In genomic region chr17:35372846-35373531, GRCh38 we compare ENCODE assay signal across 8 cellular contexts. TPM values are rescaled to one million over a fixed set of nuclear protein-coding genes. Genes with fewer than 3 reads are reported as not detected.
DNase-seq lines count a peak whose midpoint lies in the region; ATAC-seq, FAIRE-seq and TF ChIP-seq lines count a peak whose summit lies in the region.

No MANE protein-coding gene starts in this region.

- peaks cover 58% of the 10 kb centered on the region for H3K4me1 Mint-ChIP-seq in CD8-positive, alpha-beta T cell (ENCODE audit: low read depth)
- peaks cover 13% of the 10 kb centered on the region for H3K4me1 Mint-ChIP-seq in GM23338
- H3K4me1 Mint-ChIP-seq in stimulated activated effector memory CD8-positive, alpha-beta T cell treated with anti-CD3 and anti-CD28 coated beads, Interleukin-12 subunit alpha, Interleukin-12 subunit beta, amount 100 ng/mL, for 72 hours = peaks cover 66% of the 10 kb centered on the region

- peak overlapping the region; percentile 99 for H3K4me3 Mint-ChIP-seq in CD8-positive, alpha-beta T cell
- peak overlapping the region; percentile 76 for H3K4me3 Mint-ChIP-seq in GM23338
- peak overlapping the region; percentile 99 for H3K4me3 Mint-ChIP-seq in stimulated activated effector memory CD8-positive, alpha-beta T cell treated with anti-CD3 and anti-CD28 coated beads, Interleukin-12 subunit alpha, Interleukin-12 subunit beta, amount 100 ng/mL, for 72 hours

- peak overlapping the region; percentile 83 for H3K27ac ChIP-seq in CD8-positive, alpha-beta T cell (ENCODE audit: low read depth, low read length)
- H3K27ac ChIP-seq in GM23338 (ENCODE audit: low read depth) (no peak overlapping the region), kidney (ENCODE audit: low read depth in 2 of 2, low read length in 2 of 2) (peak overlapping the region; percentile 83 to 92)

- CTCF ChIA-PET in CD8-positive, alpha-beta T cell (lab: Charles Lee) = interaction anchor here (0.8 to 1.8 kb wide), 7 partner anchors 16 to 204 kb away, joined by 3 to 6 read pairs (median 3); no protein-coding TSS in a partner anchor

- H3K4me2 ChIP-seq in GM23338 = peak overlapping the region; percentile 84

- POLR2A ChIA-PET in CD8-positive, alpha-beta T cell (lab: Charles Lee) = interaction anchor here (0.6 to 3.0 kb wide), 11 partner anchors 15 to 200 kb away, joined by 3 to 21 read pairs (median 4); partner anchors contain the start of gene SLFN5

- H3K79me2 ChIP-seq in GM23338 (replicated peaks; ENCODE audit: insufficient read depth) = no peaks in the 10 kb centered on the region

- no peaks in the 10 kb centered on the region for H3K9me2 ChIP-seq in GM23338 (ENCODE audit: insufficient read depth)

- H3K9ac ChIP-seq in NT2/D1 (ENCODE audit: insufficient read length, low read depth) (no peak overlapping the region), kidney (ENCODE audit: low read length in 2 of 2) (peak overlapping the region in 1 of 2 donors; percentile 84)

- DNase-seq in CD8-positive, alpha-beta T cell = peak in 3 of 7 experiments; percentile 22 to 30 (median 25)
- DNase-seq in GM23338 (ENCODE audit: low spot score) = peak; percentile 57
- DNase-seq in NT2/D1 (ENCODE audit: low read depth, low spot score) = no peak
- no peak for DNase-seq in astrocyte of the cerebellum (ENCODE audit: low read depth)
- DNase-seq in kidney = peak; percentile 76
- DNase-seq in stimulated activated effector memory CD8-positive, alpha-beta T cell treated with anti-CD3 and anti-CD28 coated beads, Interleukin-12 subunit alpha, Interleukin-12 subunit beta, amount 100 ng/mL, for 72 hours (ENCODE audit: low spot score in 2 of 2) = peak; percentile 14 to 71
- DNase-seq in HuH-7.5 (ENCODE audit: low spot score) = no peak

- H3K27me3 ChIP-seq in CD8-positive, alpha-beta T cell (ENCODE audit: insufficient read depth, low read length) = no peaks in the 10 kb centered on the region
- H3K27me3 ChIP-seq in GM23338 (ENCODE audit: insufficient read depth) (peaks cover 100% of the 10 kb centered on the region), NT2/D1 (ENCODE audit: insufficient read depth, insufficient read length) (peaks cover 65% of the 10 kb centered on the region)

- FAIRE-seq in kidney (lab: Jason Lieb, UNC) = no peak

- peaks cover 14% of the 10 kb centered on the region for H3K9me3 Mint-ChIP-seq in CD8-positive, alpha-beta T cell
- H3K9me3 Mint-ChIP-seq in GM23338 = peaks cover 5% of the 10 kb centered on the region; the same call in 1 of the 3 replicates
- H3K9me3 Mint-ChIP-seq in stimulated activated effector memory CD8-positive, alpha-beta T cell treated with anti-CD3 and anti-CD28 coated beads, Interleukin-12 subunit alpha, Interleukin-12 subunit beta, amount 100 ng/mL, for 72 hours = peaks cover 10% of the 10 kb centered on the region

- H3K9me3 ChIP-seq in CD8-positive, alpha-beta T cell (ENCODE audit: low read length) = no peaks in the 10 kb centered on the region
- H3K9me3 ChIP-seq in NT2/D1 (ENCODE audit: insufficient read depth, low read length) = no peaks in the 10 kb centered on the region
- H3K9me3 ChIP-seq in kidney (ENCODE audit: control insufficient read depth in 1 of 2, low read length in 2 of 2) = peaks cover 3 to 7% of the 10 kb centered on the region in 2 donors

- H4K20me1 ChIP-seq in GM23338 (replicated peaks; ENCODE audit: insufficient read depth) = peaks cover 3% of the 10 kb centered on the region; the same call in 1 of the 2 replicates

- H3K36me3 Mint-ChIP-seq in CD8-positive, alpha-beta T cell = peaks cover 17% of the 10 kb centered on the region
- H3K36me3 Mint-ChIP-seq in GM23338 (ENCODE audit: low read depth) = no peaks in the 10 kb centered on the region; the same call in 2 of the 3 replicates
- H3K36me3 Mint-ChIP-seq in stimulated activated effector memory CD8-positive, alpha-beta T cell treated with anti-CD3 and anti-CD28 coated beads, Interleukin-12 subunit alpha, Interleukin-12 subunit beta, amount 100 ng/mL, for 72 hours = peaks cover 67% of the 10 kb centered on the region

- in situ Hi-C loops in astrocyte of the cerebellum (cut with HindIII; ENCODE audit: low sequenced_read_pairs) = no loop called here

- no peaks in the 10 kb centered on the region for H3K27me3 Mint-ChIP-seq in CD8-positive, alpha-beta T cell (ENCODE audit: low read depth)
- peaks cover 61% of the 10 kb centered on the region for H3K27me3 Mint-ChIP-seq in GM23338 (ENCODE audit: insufficient read depth, low read depth, poor library complexity)

- peaks cover 24% of the 10 kb centered on the region for H3K4me1 ChIP-seq in CD8-positive, alpha-beta T cell (ENCODE audit: insufficient read depth, low read length)
- H3K4me1 ChIP-seq in GM23338 (ENCODE audit: insufficient read depth) = peaks cover 24% of the 10 kb centered on the region
- H3K4me1 ChIP-seq in NT2/D1 (ENCODE audit: insufficient read depth, insufficient read length) = no peaks in the 10 kb centered on the region
- H3K4me1 ChIP-seq in kidney (ENCODE audit: control insufficient read depth in 1 of 2, insufficient read depth in 1 of 2, low read depth in 1 of 2, low read length in 2 of 2) = peaks cover 0 to 2% of the 10 kb centered on the region in 2 donors

- peak overlapping the region; percentile 94; the same call in 1 of the 2 replicates for H2AFZ ChIP-seq in GM23338

- intact Hi-C loops in CD8-positive, alpha-beta T cell (cut with DNase I, micrococcal nuclease) = loop anchor here (2.0 to 5.0 kb wide), 6 partner anchors 26 to 201 kb away; partner anchors contain the start of gene SLFN12 (in 1 of the 2)
- intact Hi-C loops in kidney (cut with DNase I) = no loop called here

- H3K27ac Mint-ChIP-seq in CD8-positive, alpha-beta T cell = peak overlapping the region; percentile 98
- H3K27ac Mint-ChIP-seq in GM23338 = no peak overlapping the region
- H3K27ac Mint-ChIP-seq in stimulated activated effector memory CD8-positive, alpha-beta T cell treated with anti-CD3 and anti-CD28 coated beads, Interleukin-12 subunit alpha, Interleukin-12 subunit beta, amount 100 ng/mL, for 72 hours = peak overlapping the region; percentile 100

- ATAC-seq in CD8-positive, alpha-beta T cell = peak; percentile 0
- peak; percentile 42 for ATAC-seq in GM23338
- ATAC-seq in stimulated activated effector memory CD8-positive, alpha-beta T cell treated with anti-CD3 and anti-CD28 coated beads, Interleukin-12 subunit alpha, Interleukin-12 subunit beta, amount 100 ng/mL, for 72 hours = peak; percentile 4
- ATAC-seq in GM18873 (IDR thresholded peaks at IDR 0.05; ENCODE audit: low FRiP score, unreplicated experiment) = no peak

- H3K4me3 ChIP-seq in CD8-positive, alpha-beta T cell (ENCODE audit: low read depth, low read length) = peak overlapping the region; percentile 85
- H3K4me3 ChIP-seq in GM23338 = peak overlapping the region; percentile 59
- peak overlapping the region; percentile 21 for H3K4me3 ChIP-seq in NT2/D1 (ENCODE audit: insufficient read length, low read depth)
- H3K4me3 ChIP-seq in astrocyte of the cerebellum (ENCODE audit: low read depth, low read length) = peak overlapping the region; percentile 41
- peak overlapping the region; percentile 62 to 71 for H3K4me3 ChIP-seq in kidney (ENCODE audit: low read length in 2 of 2)

- no peaks in the 10 kb centered on the region for H3K36me3 ChIP-seq in CD8-positive, alpha-beta T cell (ENCODE audit: insufficient read depth, low read length)
- no peaks in the 10 kb centered on the region for H3K36me3 ChIP-seq in GM23338 (ENCODE audit: insufficient read depth)
- no peaks in the 10 kb centered on the region for H3K36me3 ChIP-seq in NT2/D1 (ENCODE audit: insufficient read depth, insufficient read length, low read length)
- H3K36me3 ChIP-seq in kidney (ENCODE audit: control insufficient read depth in 1 of 2, insufficient read depth in 2 of 2, low read length in 2 of 2) = no peaks in the 10 kb centered on the region

- no peak for TF ChIP-seq CTCF in CD8-positive, alpha-beta T cell (IDR thresholded peaks at IDR 0.05)
- no peak for TF ChIP-seq CTCF in GM23338 (conservative IDR thresholded peaks at IDR 0.05; ENCODE audit: low read depth in 2 of 2)
- no peak for TF ChIP-seq CTCF in astrocyte of the cerebellum (IDR thresholded peaks at IDR 0.05; ENCODE audit: low read depth, low read length, missing control alignments)
- no peak for TF ChIP-seq CTCF in kidney (IDR thresholded peaks at IDR 0.05; ENCODE audit: borderline replicate concordance, extremely low read depth, insufficient read depth)

- peaks cover 3% of the 10 kb centered on the region; the same call in 1 of the 2 replicates for H3F3A ChIP-seq in GM23338 (replicated peaks; ENCODE audit: low read depth)

TF ChIP-seq in GM23338, 12 proteins besides CTCF, POLR2A, EP300 and RAD21:
- TF ChIP-seq POLR2AphosphoS5 (IDR thresholded peaks at IDR 0.05; ENCODE audit: low read depth) (no peak), JUNB (IDR thresholded peaks at IDR 0.05; ENCODE audit: unreplicated experiment) (no peak), ZNF114 (CRISPR knock-in tag; IDR thresholded peaks at IDR 0.05) (no peak), EZH2 (IDR thresholded peaks at IDR 0.05; ENCODE audit: low read depth, unreplicated experiment) (peak; percentile 74), STAT1 (IDR thresholded peaks at IDR 0.05; ENCODE audit: unreplicated experiment) (no peak), NANOG (IDR thresholded peaks at IDR 0.05; ENCODE audit: borderline replicate concordance) (no peak), EZH2phosphoT487 (IDR thresholded peaks at IDR 0.05; ENCODE audit: unreplicated experiment) (no peak), CREB1 (CRISPR knock-in tag; IDR thresholded peaks at IDR 0.05; ENCODE audit: low read depth) (no peak)

RNA-seq across cellular contexts. Expression of gene SLFN11, which starts 0.4 kb away (rescaled TPM):
- total RNA-seq in CD8-positive, alpha-beta T cell = 10 to 100 TPM; 25.6 to 27.2 TPM
- total RNA-seq in GM23338 (2014; rRNA removed; shearing (Covaris generic)) = 0.04 TPM in 1 of 2 replicates, not detected in the other
- polyA plus RNA-seq in GM23338 (2016; fragmentation: Nextera tagmentation; extraction: Ambion mirVana) (0.19 TPM in 1 of 2 replicates, not detected in the other), kidney (ENCODE audit: insufficient read depth, low read depth, low replicate concordance) (4.0 TPM)
- 31.9 TPM for total RNA-seq in kidney

RNA-seq across cellular contexts. Expression of gene SLFN12, which starts 59.3 kb away (rescaled TPM):
- 1 to 10 TPM; 2.4 TPM for total RNA-seq in CD8-positive, alpha-beta T cell
- total RNA-seq in GM23338 (2014; rRNA removed; shearing (Covaris generic)) = 6.1 and 9.2 TPM in 2 replicates
- 3.5 and 4.8 TPM in 2 replicates for polyA plus RNA-seq in GM23338 (2016; fragmentation: Nextera tagmentation; extraction: Ambion mirVana)
- total RNA-seq in kidney = 13.3 TPM
- 2.3 TPM for polyA plus RNA-seq in kidney (ENCODE audit: insufficient read depth, low read depth, low replicate concordance)

Comparison
In these comparisons a context has a peak if more than half of its experiments do, and no peak if none do; other contexts are left out.
1. DNase-seq: peak in GM23338 (single experiment), kidney (single experiment) and stimulated activated effector memory CD8-positive, alpha-beta T cell treated with anti-CD3 and anti-CD28 coated beads, Interleukin-12 subunit alpha, Interleukin-12 subunit beta, amount 100 ng/mL, for 72 hours (2 of 2); none in NT2/D1 (single experiment), astrocyte of the cerebellum (single experiment) and HuH-7.5 (single experiment).
2. H3K4me3 ChIP-seq: peak in every context shown above with its lines; median percentile 85 in CD8-positive, alpha-beta T cell; 66 in kidney; 59 in GM23338; 41 in astrocyte of the cerebellum; 21 in NT2/D1.
3. RNA of gene SLFN11, which starts 0.4 kb away (total RNA-seq): 31.9 TPM in kidney (single experiment) and 25.6 to 27.2 TPM in CD8-positive, alpha-beta T cell; 0.04 TPM in GM23338; every median in the first group is over 10 times any median in the second.
4. Peak in every context shown above with its lines, with median percentiles within 50 percentile points of each other: H3K4me3 Mint-ChIP-seq.